ENCODE assay signal across 22 cellular contexts in the genomic region with DNA sequence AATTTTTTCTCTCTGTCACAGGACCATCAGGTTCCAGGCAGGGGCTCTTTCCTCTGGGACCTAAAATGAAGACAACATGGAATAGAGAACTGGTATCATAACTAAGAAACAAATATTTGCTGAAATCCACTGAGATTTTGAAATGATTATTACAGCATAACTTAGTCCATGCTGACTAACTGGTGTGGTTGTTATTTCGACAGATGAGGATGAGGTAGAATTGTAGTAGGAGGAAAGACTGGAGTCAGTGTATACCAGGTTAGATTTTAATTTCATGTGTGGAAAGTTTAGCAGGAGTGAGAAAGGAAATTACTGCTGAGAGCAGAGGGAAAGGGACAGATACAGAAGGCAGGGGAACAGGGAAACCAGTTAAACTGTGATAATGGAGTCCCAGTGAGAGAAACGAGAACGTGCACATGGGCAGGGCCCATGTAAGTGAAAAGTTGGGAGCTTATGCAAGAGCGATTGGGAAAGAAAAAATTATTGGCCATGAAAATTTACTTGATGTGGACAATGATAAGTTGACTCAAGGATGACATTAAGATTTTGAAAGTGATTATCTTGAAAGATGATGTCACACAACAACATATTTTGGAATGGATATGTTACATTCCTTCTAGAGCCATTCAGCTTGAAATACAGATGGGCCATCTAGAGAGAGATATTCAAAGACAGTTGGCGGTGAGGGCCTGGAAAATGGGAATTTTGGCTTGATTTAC.
A peak's percentile ranks its signal among the peaks of the same experiment; 100 is the strongest.
DNase-seq lines count a peak whose midpoint lies in the region; ATAC-seq and TF ChIP-seq lines count a peak whose summit lies in the region.
"Had no signal": no experiment of that assay in that cellular context is flagged by ENCODE, and none has a peak within 500 bp of the region (broad histone marks: within the 10 kb centered on the region; RNA-seq: fewer than 3 reads in every experiment).

No MANE protein-coding gene starts in this region.

- H3K27me3 ChIP-seq in mesenchymal stem cell (ENCODE audit: control insufficient read depth in 1 of 2, insufficient read depth in 1 of 2, low read length in 2 of 2) (no peaks in the 10 kb centered on the region), H9 (ENCODE audit: insufficient read depth, low read length) (no peaks in the 10 kb centered on the region)

- H3T11ph ChIP-seq in H9 (ENCODE audit: low read length), result no peak overlapping the region

- no peak overlapping the region for H3K4ac ChIP-seq in mesenchymal stem cell (ENCODE audit: low read depth in 1 of 2, low read length in 2 of 2)
- no peak overlapping the region for H3K4ac ChIP-seq in H9 (ENCODE audit: low read depth, low read length)

- ATAC-seq in sciatic nerve, result no peak
- no peak for ATAC-seq in HG02981 (IDR thresholded peaks at IDR 0.05; ENCODE audit: unreplicated experiment)
- ATAC-seq: CD8-positive, alpha-beta T cell; effector memory CD8-positive, alpha-beta T cell; left lobe of liver; stimulated activated naive B cell treated with anti-CD40 and anti-IgM and Interleukin-4, amounts not matched to agents 10 μg/mL and 1 μg/mL and 100 μg/mL, for 72 hours had no signal

- no peaks in the 10 kb centered on the region for H3K9me3 Mint-ChIP-seq in H9
- H3K9me3 Mint-ChIP-seq: activated CD4-positive, alpha-beta T cell treated with anti-CD3 and anti-CD28 coated beads, Interleukin-2, amount 10 ng/mL, durations not matched to agents 24 days and 14 days; CD8-positive, alpha-beta T cell; stimulated activated naive B cell treated with anti-CD40 and anti-IgM and Interleukin-4, amounts not matched to agents 10 μg/mL and 1 μg/mL and 100 μg/mL, for 72 hours; type B pancreatic cell had no signal

- WGBS in mesenchymal stem cell, result 90% methylated on average over 5 of the region's 5 CpGs
- no CpG with 5 or more reads among the region's 5 CpGs for WGBS in H9 (ENCODE audit: extremely low coverage, insufficient read length, low lambda C conversion rate)

- H3K4me3 Mint-ChIP-seq in H9, result no peak overlapping the region
- H3K4me3 Mint-ChIP-seq: activated CD4-positive, alpha-beta T cell treated with anti-CD3 and anti-CD28 coated beads, Interleukin-2, amount 10 ng/mL, durations not matched to agents 24 days and 14 days; CD8-positive, alpha-beta T cell; effector memory CD8-positive, alpha-beta T cell; stimulated activated naive B cell treated with anti-CD40 and anti-IgM and Interleukin-4, amounts not matched to agents 10 μg/mL and 1 μg/mL and 100 μg/mL, for 72 hours; type B pancreatic cell had no signal

- H4K20me1 ChIP-seq in H9 (ENCODE audit: control insufficient read depth, insufficient read depth, insufficient read length), result no peaks in the 10 kb centered on the region

- DNase-seq in AG10803 (ENCODE audit: low read depth), result peak; percentile 57
- peak; percentile 62 for DNase-seq in NCI-H226
- DNase-seq in choroid plexus epithelial cell (ENCODE audit: low read depth), result peak; percentile 15
- peak; percentile 27 for DNase-seq in mesenchymal stem cell
- no peak for DNase-seq in sciatic nerve (ENCODE audit: low spot score)
- no peak for DNase-seq in H9
- DNase-seq in RPMI8226, result no peak
- DNase-seq: activated CD4-positive, alpha-beta T cell treated with anti-CD3 and anti-CD28 coated beads, Interleukin-2, amount 10 ng/mL, durations not matched to agents 24 days and 14 days; activated CD8-positive, alpha-beta memory T cell treated with anti-CD3 and anti-CD28 coated beads, Interleukin-2, amount 50 U/mL, for 4 hours; activated effector memory CD4-positive, alpha-beta T cell treated with anti-CD3 and anti-CD28 coated beads, Interleukin-2, amount 50 U/mL, for 16 hours; amygdala; CD8-positive, alpha-beta T cell; cerebellar nuclear complex; DMS79; effector memory CD8-positive, alpha-beta T cell; NCI-H1417; NCI-H2171; stimulated activated naive B cell treated with anti-CD40 and anti-IgM and Interleukin-4, amounts not matched to agents 10 μg/mL and 1 μg/mL and 100 μg/mL, for 72 hours; T1000 had no signal

- H3K4me3 ChIP-seq in AG10803 (ENCODE audit: low read length), result no peak overlapping the region
- no peak overlapping the region for H3K4me3 ChIP-seq in choroid plexus epithelial cell (ENCODE audit: low read depth, low read length)
- H3K4me3 ChIP-seq in mesenchymal stem cell (ENCODE audit: insufficient read depth in 1 of 2, low read depth in 1 of 2, low read length in 2 of 2), result peak overlapping the region in 1 of 2 experiments; percentile 4

- no peak overlapping the region for H2BK5ac ChIP-seq in mesenchymal stem cell (ENCODE audit: low read depth, low read length, poor library complexity, severe bottlenecking)
- H2BK5ac ChIP-seq in H9 (ENCODE audit: insufficient read length, low read length), result no peak overlapping the region

- H3K36me3 Mint-ChIP-seq in H9 (ENCODE audit: insufficient read depth in 1 of 3, low read depth in 3 of 3), result no peaks in the 10 kb centered on the region
- H3K36me3 Mint-ChIP-seq: CD8-positive, alpha-beta T cell; stimulated activated naive B cell treated with anti-CD40 and anti-IgM and Interleukin-4, amounts not matched to agents 10 μg/mL and 1 μg/mL and 100 μg/mL, for 72 hours; type B pancreatic cell had no signal

- H3K36me3 ChIP-seq in mesenchymal stem cell (ENCODE audit: control insufficient read depth in 1 of 2, insufficient read depth in 2 of 2, low read depth in 1 of 2, low read length in 2 of 2), result no peaks in the 10 kb centered on the region

- no peak overlapping the region for H2BK20ac ChIP-seq in H9 (ENCODE audit: low read depth, low read length, poor library complexity, severe bottlenecking)

- no peaks in the 10 kb centered on the region for H3K79me1 ChIP-seq in mesenchymal stem cell (replicated peaks; ENCODE audit: low read length, poor library complexity, severe bottlenecking)
- no peaks in the 10 kb centered on the region for H3K79me1 ChIP-seq in H9 (ENCODE audit: insufficient read depth, low read depth, low read length, poor library complexity, severe bottlenecking)

- H4K8ac ChIP-seq in mesenchymal stem cell (ENCODE audit: low read length) (no peak overlapping the region), H9 (replicated peaks; ENCODE audit: insufficient read length, low read depth, low read length) (no peak overlapping the region)

- H2AFZ ChIP-seq in mesenchymal stem cell (ENCODE audit: low read depth, low read length), result no peak overlapping the region
- no peak overlapping the region for H2AFZ ChIP-seq in H9 (ENCODE audit: low read length)

- no peaks in the 10 kb centered on the region for H3K79me2 ChIP-seq in H9 (ENCODE audit: insufficient read depth, low read length)

- peak overlapping the region; percentile 68 for H3K27ac ChIP-seq in mesenchymal stem cell (ENCODE audit: low read length, poor library complexity, severe bottlenecking)
- no peak overlapping the region for H3K27ac ChIP-seq in H9 (ENCODE audit: insufficient read length, low read depth, low read length)

- H2BK15ac ChIP-seq in mesenchymal stem cell (ENCODE audit: low read depth, poor library complexity, severe bottlenecking), result no peak overlapping the region
- H2BK15ac ChIP-seq in H9 (ENCODE audit: low read depth, low read length), result no peak overlapping the region

- H3K18ac ChIP-seq in mesenchymal stem cell (ENCODE audit: low read depth in 1 of 2, low read length in 2 of 2) (peak overlapping the region in 1 of 2 experiments; percentile 32), H9 (ENCODE audit: insufficient read length, low read depth, low read length) (no peak overlapping the region)

- H3K4me1 ChIP-seq in mesenchymal stem cell (ENCODE audit: control insufficient read depth, insufficient read depth, low read depth, low read length) (no peaks in the 10 kb centered on the region), H9 (ENCODE audit: insufficient read depth, low read length) (no peaks in the 10 kb centered on the region; the same call in 1 of the 2 replicates)

- no peak overlapping the region for H3K14ac ChIP-seq in mesenchymal stem cell (ENCODE audit: low read length in 2 of 2)
- no peak overlapping the region for H3K14ac ChIP-seq in H9 (ENCODE audit: insufficient read depth, low read length)

- H2BK120ac ChIP-seq in mesenchymal stem cell (ENCODE audit: low read depth, low read length) (no peak overlapping the region), H9 (ENCODE audit: low read depth, low read length, poor library complexity, severe bottlenecking) (no peak overlapping the region)

- H3K4me2 ChIP-seq in mesenchymal stem cell (ENCODE audit: low read length, poor library complexity, severe bottlenecking), result no peak overlapping the region
- H3K4me2 ChIP-seq in H9 (ENCODE audit: insufficient read depth, insufficient read length, low read length), result no peak overlapping the region

- no peaks in the 10 kb centered on the region for H3K27me3 Mint-ChIP-seq in H9 (ENCODE audit: low read depth)
- H3K27me3 Mint-ChIP-seq: effector memory CD8-positive, alpha-beta T cell; type B pancreatic cell had no signal

- intact Hi-C loops in sciatic nerve (cut with DNase I), result no loop called here

- H3K9ac ChIP-seq in mesenchymal stem cell (ENCODE audit: low read length) (peak overlapping the region; percentile 64), H9 (ENCODE audit: extremely low read depth, insufficient read length, low read length) (no peak overlapping the region)

- H3K56ac ChIP-seq in H9 (ENCODE audit: insufficient read length, low read depth, low read length), result no peak overlapping the region

- H2AK5ac ChIP-seq in mesenchymal stem cell (ENCODE audit: low read length, severe bottlenecking) (no peak overlapping the region), H9 (ENCODE audit: insufficient read length, low read length) (no peak overlapping the region)

- no peak overlapping the region for H2BK12ac ChIP-seq in mesenchymal stem cell (ENCODE audit: low read length in 2 of 2)
- no peak overlapping the region for H2BK12ac ChIP-seq in H9 (ENCODE audit: insufficient read length, low read depth, low read length)

- peak overlapping the region in 1 of 3 experiments; percentile 10; a peak in 2 of 7 replicates for H3K27ac Mint-ChIP-seq in H9
- H3K27ac Mint-ChIP-seq: activated CD4-positive, alpha-beta T cell treated with anti-CD3 and anti-CD28 coated beads, Interleukin-2, amount 10 ng/mL, durations not matched to agents 24 days and 14 days; CD8-positive, alpha-beta T cell; effector memory CD8-positive, alpha-beta T cell; stimulated activated naive B cell treated with anti-CD40 and anti-IgM and Interleukin-4, amounts not matched to agents 10 μg/mL and 1 μg/mL and 100 μg/mL, for 72 hours; type B pancreatic cell had no signal

- H3K9me3 ChIP-seq in mesenchymal stem cell (ENCODE audit: control insufficient read depth, low read length), result no peaks in the 10 kb centered on the region
- no peaks in the 10 kb centered on the region for H3K9me3 ChIP-seq in H9 (ENCODE audit: control insufficient read depth, low read depth, low read length)

- no peak overlapping the region for H4K5ac ChIP-seq in H9 (ENCODE audit: insufficient read length, low read depth, low read length)

- no peak for TF ChIP-seq CTCF in AG10803 (conservative IDR thresholded peaks at IDR 0.05; ENCODE audit: low read length)
- no peak for TF ChIP-seq CTCF in choroid plexus epithelial cell (conservative IDR thresholded peaks at IDR 0.05; ENCODE audit: low read depth, low read length)
- no peak for TF ChIP-seq CTCF in H9 (conservative IDR thresholded peaks at IDR 0.05)

- no peak overlapping the region for H4K91ac ChIP-seq in mesenchymal stem cell (ENCODE audit: low read length)
- no peak overlapping the region for H4K91ac ChIP-seq in H9 (ENCODE audit: insufficient read length, low read depth, low read length)

- peaks cover 28 to 31% of the 10 kb centered on the region in 2 experiments for H3K4me1 Mint-ChIP-seq in H9
- H3K4me1 Mint-ChIP-seq: activated CD4-positive, alpha-beta T cell treated with anti-CD3 and anti-CD28 coated beads, Interleukin-2, amount 10 ng/mL, durations not matched to agents 24 days and 14 days; stimulated activated naive B cell treated with anti-CD40 and anti-IgM and Interleukin-4, amounts not matched to agents 10 μg/mL and 1 μg/mL and 100 μg/mL, for 72 hours had no signal

- H3K23ac ChIP-seq in mesenchymal stem cell (ENCODE audit: low read length in 2 of 2) (no peak overlapping the region), H9 (ENCODE audit: insufficient read length, low read depth, low read length) (no peak overlapping the region)

- H3K23me2 ChIP-seq in H9 (ENCODE audit: insufficient read length, low read depth, low read length, poor library complexity, severe bottlenecking), result no peaks in the 10 kb centered on the region

Comparison
In these comparisons a context has a peak if more than half of its experiments do, and no peak if none do; other contexts are left out.
1. DNase-seq: peak in AG10803 (single experiment), NCI-H226 (single experiment), choroid plexus epithelial cell (single experiment) and mesenchymal stem cell (single experiment); none in sciatic nerve (single experiment), H9 (single experiment) and RPMI8226 (single experiment).